19 cellular contexts compared by ENCODE assay signal in the genomic region with DNA sequence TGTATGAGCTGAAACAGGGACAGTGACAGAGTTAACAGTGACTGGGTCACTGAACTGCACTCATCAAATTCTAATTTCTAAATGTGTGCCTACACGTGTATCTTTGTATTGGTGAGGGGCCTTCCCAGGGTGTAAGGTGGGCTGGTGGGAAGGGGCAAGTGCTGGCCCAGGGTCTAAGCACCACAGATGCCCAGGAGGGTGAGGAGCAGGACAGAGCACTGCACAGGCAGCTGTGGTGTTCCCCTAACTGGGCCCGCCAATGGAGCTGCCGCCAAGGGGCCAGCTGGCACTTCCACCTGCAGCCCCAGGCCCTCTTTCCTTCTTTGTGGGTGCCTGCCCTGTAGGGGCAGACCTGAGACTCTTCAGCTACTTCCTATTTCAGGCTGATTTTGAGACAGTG.
DNase-seq lines count a peak whose midpoint lies in the region; ATAC-seq, FAIRE-seq and TF ChIP-seq lines count a peak whose summit lies in the region.
"Had no signal": no experiment of that assay in that cellular context is flagged by ENCODE, and none has a peak within 500 bp of the region (broad histone marks: within the 10 kb centered on the region; RNA-seq: fewer than 3 reads in every experiment).

No MANE protein-coding gene starts in this region.

- no peaks in the 10 kb centered on the region for H3K27me3 Mint-ChIP-seq in CD8-positive, alpha-beta T cell (ENCODE audit: low read depth)
- H3K27me3 Mint-ChIP-seq: B cell; CD8-positive, alpha-beta memory T cell; IgD-negative memory B cell had no signal

- H3K27ac Mint-ChIP-seq in CD8-positive, alpha-beta T cell = peak overlapping the region; percentile 75
- H3K27ac Mint-ChIP-seq: B cell, IgD-negative memory B cell had no signal

- peaks cover 27% of the 10 kb centered on the region for H3K4me1 Mint-ChIP-seq in CD8-positive, alpha-beta T cell (ENCODE audit: low read depth)
- H3K4me1 Mint-ChIP-seq: B cell had no signal

- H3K79me2 ChIP-seq in PC-9 (ENCODE audit: low read depth) = no peaks in the 10 kb centered on the region

- no peaks in the 10 kb centered on the region for H4K20me1 ChIP-seq in PC-9 (ENCODE audit: insufficient read depth)
- H4K20me1 ChIP-seq: BLaER1 treated with 17β-estradiol and CSF1 and Interleukin-3, amounts not matched to agents 10 nM and 100 nM had no signal

- H3K9me3 Mint-ChIP-seq in CD8-positive, alpha-beta T cell = peaks cover 6% of the 10 kb centered on the region

- H3K36me3 Mint-ChIP-seq in CD8-positive, alpha-beta T cell = peaks cover 82% of the 10 kb centered on the region

- no peak for ATAC-seq in CD8-positive, alpha-beta T cell
- ATAC-seq in sciatic nerve = peak; percentile 46
- ATAC-seq: HepG2 had no signal

- no peaks in the 10 kb centered on the region for H3K36me3 ChIP-seq in CD8-positive, alpha-beta T cell (ENCODE audit: insufficient read depth, low read length)
- H3K36me3 ChIP-seq in esophagus muscularis mucosa (peaks cover 28 to 58% (median 46%) of the 10 kb centered on the region in 4 donors), PC-9 (ENCODE audit: low read depth) (no peaks in the 10 kb centered on the region)

- H3K27ac ChIP-seq in CD8-positive, alpha-beta T cell (ENCODE audit: low read depth, low read length) = no peak overlapping the region
- H3K27ac ChIP-seq in esophagus muscularis mucosa (replicated peaks in 1 of 4) (no peak overlapping the region), PC-9 (no peak overlapping the region)
- H3K27ac ChIP-seq: BLaER1 treated with 17β-estradiol and CSF1 and Interleukin-3, amounts not matched to agents 10 nM and 100 nM had no signal

- no peaks in the 10 kb centered on the region for H3K27me3 ChIP-seq in CD8-positive, alpha-beta T cell (ENCODE audit: insufficient read depth, low read length)
- H3K27me3 ChIP-seq in esophagus muscularis mucosa = no peaks in the 10 kb centered on the region
- no peaks in the 10 kb centered on the region for H3K27me3 ChIP-seq in PC-9 (ENCODE audit: insufficient read depth, low read depth)
- H3K27me3 ChIP-seq: BLaER1 treated with 17β-estradiol and CSF1 and Interleukin-3, amounts not matched to agents 10 nM and 100 nM had no signal

- no peaks in the 10 kb centered on the region for H3K9me2 ChIP-seq in PC-9 (ENCODE audit: insufficient read depth)

- POLR2A ChIA-PET in CD8-positive, alpha-beta T cell (lab: Charles Lee) = interaction anchor here (0.6 kb wide), 1 partner anchor 23 kb away, joined by 3 read pairs; no protein-coding TSS in a partner anchor
- POLR2A ChIA-PET in PC-9 (lab: Charles Lee; ENCODE audit: unreplicated experiment) = no interaction called here

- H3K4me2 ChIP-seq in PC-9 = no peak overlapping the region
- H3K4me2 ChIP-seq: BLaER1 treated with 17β-estradiol and CSF1 and Interleukin-3, amounts not matched to agents 10 nM and 100 nM had no signal

- no peak for FAIRE-seq in urothelium cell line (lab: Jason Lieb, UNC)
- FAIRE-seq: D721Med, HepG2 had no signal

- H3K9me3 ChIP-seq in CD8-positive, alpha-beta T cell (ENCODE audit: low read length) = no peaks in the 10 kb centered on the region
- no peaks in the 10 kb centered on the region for H3K9me3 ChIP-seq in esophagus muscularis mucosa
- H3K9me3 ChIP-seq in PC-9 (ENCODE audit: insufficient read depth, low read depth) = no peaks in the 10 kb centered on the region

- WGBS in esophagus muscularis mucosa = 97% methylated on average over 3 of the region's 3 CpGs

- CTCF ChIA-PET in CD8-positive, alpha-beta T cell (lab: Charles Lee) = interaction anchor here (0.9 kb wide), 1 partner anchor 37 kb away, joined by 4 read pairs; no protein-coding TSS in a partner anchor
- CTCF ChIA-PET in PC-9 (lab: Charles Lee) = no interaction called here

- intact Hi-C loops in CD8-positive, alpha-beta T cell (cut with DNase I, micrococcal nuclease) = no loop called here
- intact Hi-C loops in esophagus muscularis mucosa (cut with DNase I) (no loop called here), sciatic nerve (cut with DNase I) (no loop called here), PC-9 (cut with micrococcal nuclease; ENCODE audit: unreplicated experiment) (no loop called here)

- no peaks in the 10 kb centered on the region for H3K4me1 ChIP-seq in CD8-positive, alpha-beta T cell (ENCODE audit: insufficient read depth, low read length)
- peaks cover 0 to 3% (median 0%) of the 10 kb centered on the region in 4 donors for H3K4me1 ChIP-seq in esophagus muscularis mucosa
- no peaks in the 10 kb centered on the region for H3K4me1 ChIP-seq in PC-9 (replicated peaks; ENCODE audit: insufficient read depth)
- H3K4me1 ChIP-seq: BLaER1 treated with 17β-estradiol and CSF1 and Interleukin-3, amounts not matched to agents 10 nM and 100 nM had no signal

- H3F3A ChIP-seq in PC-9 (ENCODE audit: insufficient read depth, low read depth) = no peaks in the 10 kb centered on the region

- no peak for DNase-seq in CD8-positive, alpha-beta T cell
- peak; percentile 42 for DNase-seq in esophagus muscularis mucosa (ENCODE audit: extremely low spot score)
- DNase-seq in sciatic nerve (ENCODE audit: low spot score) = no peak
- no peak for DNase-seq in urothelium cell line (ENCODE audit: low spot score)
- no peak for DNase-seq in SIG-M5 treated with dmso at 0.1 percent for 504 hours (lab: John Stamatoyannopoulos, UW; ENCODE audit: unreplicated experiment)
- DNase-seq in PC-9 = no peak
- DNase-seq: CD8-positive, alpha-beta memory T cell; COR-L47; DMS153; DMS79; GDM1; GOT3; H7 had no signal

- H2AFZ ChIP-seq in PC-9 = no peak overlapping the region

- TF ChIP-seq POLR2A in esophagus muscularis mucosa (IDR thresholded peaks at IDR 0.05; ENCODE audit: low read depth) = no peak

- no peak overlapping the region for H3K4me3 Mint-ChIP-seq in CD8-positive, alpha-beta T cell
- H3K4me3 Mint-ChIP-seq: B cell; CD8-positive, alpha-beta memory T cell; IgD-negative memory B cell had no signal

- H3K4me3 ChIP-seq in CD8-positive, alpha-beta T cell (ENCODE audit: low read depth, low read length) = no peak overlapping the region
- H3K4me3 ChIP-seq in esophagus muscularis mucosa = no peak overlapping the region
- H3K4me3 ChIP-seq in PC-9 = no peak overlapping the region
- H3K4me3 ChIP-seq: BLaER1 treated with 17β-estradiol and CSF1 and Interleukin-3, amounts not matched to agents 10 nM and 100 nM had no signal

- no peak for TF ChIP-seq CTCF in CD8-positive, alpha-beta T cell (IDR thresholded peaks at IDR 0.05)
- TF ChIP-seq CTCF in GM12873 (IDR thresholded peaks at IDR 0.05; ENCODE audit: insufficient read depth, low read depth, low read length, missing control alignments) = peak; percentile 6
- no peak for TF ChIP-seq CTCF in esophagus muscularis mucosa (IDR thresholded peaks at IDR 0.05)
- no peak for TF ChIP-seq CTCF in PC-9 (conservative IDR thresholded peaks at IDR 0.05)

- no TSS peak for BruUV-seq in PC-9 (replicated peaks; lab: Mats Ljungman, UMichigan)

- TF ChIP-seq EP300 in esophagus muscularis mucosa (IDR thresholded peaks at IDR 0.05) = no peak
